In genomic region chr11:72743321-72744221, GRCh38 we compare ENCODE assay signal across 9 cellular contexts. TPM values are rescaled to one million over a fixed set of nuclear protein-coding genes. Genes with fewer than 3 reads are reported as not detected.
DNase-seq lines count a peak whose midpoint lies in the region; ATAC-seq and TF ChIP-seq lines count a peak whose summit lies in the region.
"Had no signal": no experiment of that assay in that cellular context is flagged by ENCODE, and none has a peak within 500 bp of the region (broad histone marks: within the 10 kb centered on the region; RNA-seq: fewer than 3 reads in every experiment).

No MANE protein-coding gene starts in this region.

- H3K79me2 ChIP-seq in mammary epithelial cell (ENCODE audit: insufficient read depth, low read length): peaks cover 64% of the 10 kb centered on the region

- no peaks in the 10 kb centered on the region for H3K27me3 Mint-ChIP-seq in naive B cell

- no peak overlapping the region for H3K9ac ChIP-seq in mammary epithelial cell (ENCODE audit: insufficient read depth, low read length)

- in situ Hi-C loops in mammary epithelial cell (cut with MboI; ENCODE audit: low sequenced_read_pairs in 2 of 2): no loop called here

- H3K36me3 ChIP-seq in mammary epithelial cell (ENCODE audit: insufficient read depth, low read length): no peaks in the 10 kb centered on the region

- dilution Hi-C loops in mammary epithelial cell (cut with HindIII; ENCODE audit: low sequenced_read_pairs): no loop called here

- H3K9me3 ChIP-seq in mammary epithelial cell (replicated peaks; ENCODE audit: insufficient read depth, low read length): no peaks in the 10 kb centered on the region

- no peaks in the 10 kb centered on the region for H3K36me3 Mint-ChIP-seq in naive B cell

- H3K4me1 ChIP-seq in mammary epithelial cell (ENCODE audit: insufficient read depth, low read length): peaks cover 11% of the 10 kb centered on the region

- DNase-seq in NCI-H524 treated with DMSO at 0.1 percent for 48 hours (lab: John Stamatoyannopoulos, UW) (peak; percentile 84), naive B cell (peak; percentile 81), foreskin fibroblast (no peak), mammary epithelial cell (no peak), NCI-H748 (lab: John Stamatoyannopoulos, UW; ENCODE audit: unreplicated experiment) (no peak), GOT3 (lab: John Stamatoyannopoulos, UW) (no peak)

- BruUV-seq in mammary epithelial cell (replicated peaks; lab: Mats Ljungman, UMichigan): no TSS peak

- peak; percentile 65 for ATAC-seq in GM18498 (IDR thresholded peaks at IDR 0.05; ENCODE audit: unreplicated experiment)
- peak; percentile 54 for ATAC-seq in GM21526 (IDR thresholded peaks at IDR 0.05; ENCODE audit: low FRiP score, unreplicated experiment)
- ATAC-seq in naive B cell (ENCODE audit: low read depth in 2 of 2): peak; percentile 92 to 93
- ATAC-seq: HCT116 had no signal

- no peak overlapping the region for H2AFZ ChIP-seq in mammary epithelial cell (ENCODE audit: low read depth, low read length)

- no peak overlapping the region for H3K4me2 ChIP-seq in mammary epithelial cell (ENCODE audit: insufficient read depth, low read depth, low read length)

- WGBS in mammary epithelial cell (ENCODE audit: low coverage, missing lambda C conversion rate): 96% methylated on average over 6 of the region's 6 CpGs

- H3K4me3 Mint-ChIP-seq in naive B cell: peak overlapping the region; percentile 20 to 86 (median 76)

- H4K20me1 ChIP-seq in mammary epithelial cell (ENCODE audit: insufficient read depth, low read length): no peaks in the 10 kb centered on the region

- H3K27ac ChIP-seq in mammary epithelial cell (ENCODE audit: insufficient read depth, low read depth, low read length): no peak overlapping the region

- no peak overlapping the region for H3K4me3 ChIP-seq in foreskin fibroblast (ENCODE audit: low read depth in 1 of 2, low read length in 2 of 2)
- H3K4me3 ChIP-seq in mammary epithelial cell (replicated peaks in 1 of 3; ENCODE audit: insufficient read depth in 1 of 3, low read depth in 2 of 3, low read length in 3 of 3): no peak overlapping the region

- no peak for TF ChIP-seq CTCF in foreskin fibroblast (IDR thresholded peaks at IDR 0.05; ENCODE audit: low read depth, low read length)
- no peak for TF ChIP-seq CTCF in mammary epithelial cell (conservative IDR thresholded peaks at IDR 0.05 in 1 of 2, IDR thresholded peaks at IDR 0.05 in 1 of 2; ENCODE audit: extremely low read depth in 1 of 2, insufficient read depth in 1 of 2, low read depth in 1 of 2, low read length in 2 of 2)

- CTCF ChIA-PET in mammary epithelial cell (lab: Charles Lee; ENCODE audit: low non-redundant PET): no interaction called here

- H3K9me3 Mint-ChIP-seq in naive B cell: no peaks in the 10 kb centered on the region

- intact Hi-C loops in mammary epithelial cell (cut with micrococcal nuclease): no loop called here

- no peaks in the 10 kb centered on the region for H3K27me3 ChIP-seq in mammary epithelial cell (ENCODE audit: insufficient read depth, low read length)

- H3K27ac Mint-ChIP-seq in naive B cell: peak overlapping the region; percentile 81 to 100 (median 99)

- peaks cover 62 to 96% (median 86%) of the 10 kb centered on the region in 3 donors for H3K4me1 Mint-ChIP-seq in naive B cell

RNA-seq across cellular contexts. Expression of gene ARAP1, which starts 8.6 kb away (rescaled TPM):
- 10 to 100 TPM in 5 of 6 donors, 1 to 10 TPM in 1; 3.3 to 30.2 (median 14.0) TPM for polyA plus RNA-seq in naive B cell (ENCODE audit: low read depth in 6 of 6)
- total RNA-seq in mammary epithelial cell: 10 to 100 TPM; 56.8 to 78.3 TPM
- 51.9 TPM for polyA plus RNA-seq in mammary epithelial cell
- polyA minus RNA-seq in mammary epithelial cell: 274 TPM

RNA-seq across cellular contexts. Expression of gene STARD10, which starts 50.3 kb away (rescaled TPM):
- 10 to 100 TPM; 24.3 to 39.2 (median 30.7) TPM for polyA plus RNA-seq in naive B cell (ENCODE audit: low read depth in 6 of 6)
- 10 to 100 TPM; 32.8 to 63.0 TPM for total RNA-seq in mammary epithelial cell
- polyA plus RNA-seq in mammary epithelial cell: 73.7 TPM
- polyA minus RNA-seq in mammary epithelial cell: 67.3 TPM

Comparison
In these comparisons a context has a peak if more than half of its experiments do, and no peak if none do; other contexts are left out.
1. DNase-seq: peak in NCI-H524 treated with DMSO at 0.1 percent for 48 hours (single experiment) and naive B cell (single experiment); none in foreskin fibroblast (0 of 2), mammary epithelial cell (single experiment), NCI-H748 (single experiment) and GOT3 (single experiment).
2. Peak in every context shown above with its lines, with median percentiles within 50 percentile points of each other: ATAC-seq.